Comparison of ENCODE assay signal across 1 cellular context in the genomic region with DNA sequence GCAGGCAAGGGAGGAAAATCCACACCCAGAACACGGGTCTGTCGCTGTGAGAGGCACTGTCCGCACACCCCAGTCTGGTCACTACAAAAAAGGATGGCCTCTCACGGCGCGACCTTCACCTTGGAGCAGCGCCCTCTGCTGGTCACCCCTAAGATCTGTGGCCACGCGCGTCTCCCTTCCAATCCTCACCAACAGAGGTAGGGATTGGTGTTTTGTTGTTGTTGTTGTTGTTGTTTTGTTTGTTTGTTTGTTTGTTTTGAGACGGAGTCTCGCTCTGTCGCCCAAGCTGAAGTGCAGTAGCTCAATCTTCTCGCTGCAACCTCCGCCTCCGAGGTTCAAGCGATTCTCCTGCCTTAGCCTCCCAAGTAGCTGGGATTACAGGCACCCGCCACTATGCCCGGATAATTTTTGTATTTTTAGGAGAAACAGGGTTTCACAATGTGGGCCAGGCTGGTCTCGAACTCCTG.
TF ChIP-seq lines count a peak whose summit lies in the region.

No MANE protein-coding gene starts in this region.

TF ChIP-seq in SK-N-SH treated with all-trans-retinoic acid at 6 μM for 48 hours, 23 proteins besides CTCF, POLR2A, EP300 and RAD21 (continued from another document):
- TF ChIP-seq ZFP3 (CRISPR knock-in tag; IDR thresholded peaks at IDR 0.05) (no peak), TCF4 (CRISPR knock-in tag; IDR thresholded peaks at IDR 0.05; ENCODE audit: borderline replicate concordance) (no peak), ARNTL (CRISPR knock-in tag; IDR thresholded peaks at IDR 0.05; ENCODE audit: borderline replicate concordance, low read depth) (no peak), PPARA (CRISPR knock-in tag; IDR thresholded peaks at IDR 0.05; ENCODE audit: borderline replicate concordance) (no peak), ZC3H10 (CRISPR knock-in tag; IDR thresholded peaks at IDR 0.05) (no peak), TOX (CRISPR knock-in tag; IDR thresholded peaks at IDR 0.05; ENCODE audit: borderline replicate concordance) (no peak)
- TF ChIP-seq, protein P1, sequence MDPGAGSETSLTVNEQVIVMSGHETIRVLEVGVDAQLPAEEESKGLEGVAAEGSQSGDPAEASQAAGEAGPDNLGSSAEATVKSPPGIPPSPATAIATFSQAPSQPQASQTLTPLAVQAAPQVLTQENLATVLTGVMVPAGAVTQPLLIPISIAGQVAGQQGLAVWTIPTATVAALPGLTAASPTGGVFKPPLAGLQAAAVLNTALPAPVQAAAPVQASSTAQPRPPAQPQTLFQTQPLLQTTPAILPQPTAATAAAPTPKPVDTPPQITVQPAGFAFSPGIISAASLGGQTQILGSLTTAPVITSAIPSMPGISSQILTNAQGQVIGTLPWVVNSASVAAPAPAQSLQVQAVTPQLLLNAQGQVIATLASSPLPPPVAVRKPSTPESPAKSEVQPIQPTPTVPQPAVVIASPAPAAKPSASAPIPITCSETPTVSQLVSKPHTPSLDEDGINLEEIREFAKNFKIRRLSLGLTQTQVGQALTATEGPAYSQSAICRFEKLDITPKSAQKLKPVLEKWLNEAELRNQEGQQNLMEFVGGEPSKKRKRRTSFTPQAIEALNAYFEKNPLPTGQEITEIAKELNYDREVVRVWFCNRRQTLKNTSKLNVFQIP (CRISPR knock-in tag; IDR thresholded peaks at IDR 0.05; ENCODE audit: borderline replicate concordance, low read depth), result no peak
